ENCODE assay signal across 21 cellular contexts in genomic region chr3:50262778-50263177, GRCh38. TPM values are rescaled to one million over a fixed set of nuclear protein-coding genes. Genes with fewer than 3 reads are reported as not detected.
DNase-seq lines count a peak whose midpoint lies in the region; ATAC-seq and TF ChIP-seq lines count a peak whose summit lies in the region.
"Had no signal": no experiment of that assay in that cellular context is flagged by ENCODE, and none has a peak within 500 bp of the region (broad histone marks: within the 10 kb centered on the region; RNA-seq: fewer than 3 reads in every experiment).

No MANE protein-coding gene starts in this region.

- POLR2A ChIA-PET in PC-3 (lab: Charles Lee; ENCODE audit: unreplicated experiment): no interaction called here

- H3K27me3 Mint-ChIP-seq in GM23338 (ENCODE audit: insufficient read depth, low read depth, poor library complexity): peaks cover 27% of the 10 kb centered on the region

- no peaks in the 10 kb centered on the region for H3K27me3 ChIP-seq in GM23338 (ENCODE audit: insufficient read depth)
- H3K27me3 ChIP-seq in RWPE2 (ENCODE audit: insufficient read depth, poor library complexity, severe bottlenecking): no peaks in the 10 kb centered on the region
- H3K27me3 ChIP-seq in layer of hippocampus (ENCODE audit: control insufficient read depth, insufficient read depth, low read length): no peaks in the 10 kb centered on the region
- peaks cover 0 to 6% (median 0%) of the 10 kb centered on the region in 3 donors for H3K27me3 ChIP-seq in stomach
- no peaks in the 10 kb centered on the region for H3K27me3 ChIP-seq in PC-3 (ENCODE audit: low read length)

- H4K20me1 ChIP-seq in GM23338 (replicated peaks; ENCODE audit: insufficient read depth) (no peaks in the 10 kb centered on the region; the same call in 1 of the 2 replicates), PC-3 (ENCODE audit: low read length) (no peaks in the 10 kb centered on the region)

- H3F3A ChIP-seq in GM23338 (replicated peaks; ENCODE audit: low read depth): peaks cover 28% of the 10 kb centered on the region
- no peaks in the 10 kb centered on the region for H3F3A ChIP-seq in PC-3 (ENCODE audit: low read length, unreplicated experiment)

- H3K4me1 Mint-ChIP-seq in GM23338: peaks cover 52% of the 10 kb centered on the region

- H3K79me2 ChIP-seq in GM23338 (replicated peaks; ENCODE audit: insufficient read depth): no peaks in the 10 kb centered on the region
- H3K79me2 ChIP-seq in PC-3 (ENCODE audit: low read length): no peaks in the 10 kb centered on the region

- DNase-seq in GM23338 (ENCODE audit: low spot score) (no peak), RWPE2 (ENCODE audit: low spot score) (no peak), stomach (no peak), ACHN (no peak), PC-3 (no peak)
- DNase-seq: activated CD4-positive, alpha-beta T cell treated with anti-CD3 and anti-CD28 coated beads for 4 hours; activated naive CD4-positive, alpha-beta T cell; COR-L47; dermis blood vessel endothelial cell; erythroblast; naive thymus-derived CD4-positive, alpha-beta T cell; NCI-H1048; NCI-H2029; NK-92 treated with Interleukin-12 subunit alpha and Interleukin-12 subunit beta, amount 100 ng/mL, for 24 hours; RPMI8226; stimulated activated CD4-positive, alpha-beta T cell treated with anti-CD3 and anti-CD28 coated beads, Interleukin-15, amount 100 ng/mL, for 24 hours had no signal

- ATAC-seq in GM23338 (no peak), RWPE2 (ENCODE audit: low read depth) (no peak), GM19035 (IDR thresholded peaks at IDR 0.05; ENCODE audit: unreplicated experiment) (no peak), HG02885 (IDR thresholded peaks at IDR 0.05; ENCODE audit: poor library complexity, unreplicated experiment) (no peak), PC-3 (no peak)
- ATAC-seq: naive thymus-derived CD4-positive, alpha-beta T cell; stimulated activated memory B cell treated with anti-CD40 and anti-IgM and Interleukin-4, amounts not matched to agents 10 μg/mL and 1 μg/mL and 100 μg/mL, for 72 hours had no signal

- no peak overlapping the region for H3K27ac ChIP-seq in GM23338 (ENCODE audit: low read depth)
- H3K27ac ChIP-seq in RWPE2 (ENCODE audit: poor library complexity, severe bottlenecking): peak overlapping the region; percentile 93
- H3K27ac ChIP-seq in layer of hippocampus (ENCODE audit: low read depth, low read length): peak overlapping the region; percentile 100
- peak overlapping the region in 4 of 5 donors; percentile 17 to 98 (median 96) for H3K27ac ChIP-seq in stomach
- no peak overlapping the region for H3K27ac ChIP-seq in PC-3 (ENCODE audit: low read length)

- no peaks in the 10 kb centered on the region for H3K9me3 ChIP-seq in RWPE2 (ENCODE audit: severe bottlenecking)
- H3K9me3 ChIP-seq in stomach: no peaks in the 10 kb centered on the region
- H3K9me3 ChIP-seq in PC-3 (ENCODE audit: low read length): no peaks in the 10 kb centered on the region

- no peaks in the 10 kb centered on the region; the same call in 1 of the 2 replicates for H3K36me3 ChIP-seq in GM23338 (ENCODE audit: insufficient read depth)
- peaks cover 15% of the 10 kb centered on the region for H3K36me3 ChIP-seq in RWPE2 (ENCODE audit: low read depth)
- peaks cover 7 to 14% (median 11%) of the 10 kb centered on the region in 4 donors for H3K36me3 ChIP-seq in stomach
- H3K36me3 ChIP-seq in PC-3 (ENCODE audit: low read depth, low read length): no peaks in the 10 kb centered on the region; the same call in 1 of the 2 replicates

- TF ChIP-seq EP300 in stomach (IDR thresholded peaks at IDR 0.05): no peak

- no peak overlapping the region for H3K9ac ChIP-seq in PC-3 (ENCODE audit: low read length)

- TF ChIP-seq POLR2A in stomach (IDR thresholded peaks at IDR 0.05): no peak

- H2AFZ ChIP-seq in GM23338 (no peak overlapping the region), PC-3 (ENCODE audit: low read length) (no peak overlapping the region)

- H3K9me3 Mint-ChIP-seq in GM23338: no peaks in the 10 kb centered on the region
- H3K9me3 Mint-ChIP-seq: naive thymus-derived CD4-positive, alpha-beta T cell; stimulated activated memory B cell treated with anti-CD40 and anti-IgM and Interleukin-4, amounts not matched to agents 10 μg/mL and 1 μg/mL and 100 μg/mL, for 72 hours had no signal

- peaks cover 46% of the 10 kb centered on the region for H3K4me1 ChIP-seq in GM23338 (ENCODE audit: insufficient read depth)
- peaks cover 25% of the 10 kb centered on the region for H3K4me1 ChIP-seq in RWPE2 (ENCODE audit: insufficient read depth, poor library complexity, severe bottlenecking)
- H3K4me1 ChIP-seq in stomach: peaks cover 50 to 85% (median 66%) of the 10 kb centered on the region in 4 donors
- peaks cover 33% of the 10 kb centered on the region for H3K4me1 ChIP-seq in PC-3 (ENCODE audit: insufficient read depth, low read length)

- TF ChIP-seq CTCF in GM23338 (conservative IDR thresholded peaks at IDR 0.05; ENCODE audit: low read depth in 2 of 2) (no peak), RWPE2 (IDR thresholded peaks at IDR 0.05; ENCODE audit: poor library complexity, severe bottlenecking) (no peak), stomach (IDR thresholded peaks at IDR 0.05) (no peak), PC-3 (conservative IDR thresholded peaks at IDR 0.05; ENCODE audit: low read depth, low read length) (no peak)

- no TSS peak for BruUV-seq in PC-3 (replicated peaks; lab: Mats Ljungman, UMichigan)

- H3K36me3 Mint-ChIP-seq in GM23338 (ENCODE audit: low read depth): peaks cover 19% of the 10 kb centered on the region

- H3K27ac Mint-ChIP-seq in GM23338: peak overlapping the region; percentile 9; the same call in 1 of the 2 replicates
- H3K27ac Mint-ChIP-seq: naive thymus-derived CD4-positive, alpha-beta T cell; stimulated activated memory B cell treated with anti-CD40 and anti-IgM and Interleukin-4, amounts not matched to agents 10 μg/mL and 1 μg/mL and 100 μg/mL, for 72 hours had no signal

- H3K4me2 ChIP-seq in GM23338: no peak overlapping the region
- H3K4me2 ChIP-seq in PC-3 (ENCODE audit: low read length): no peak overlapping the region

- intact Hi-C loops in stomach (cut with DNase I; ENCODE audit: low total_unique reads) (no loop called here), PC-3 (cut with micrococcal nuclease) (no loop called here)

- in situ Hi-C loops in ACHN (cut with HindIII; ENCODE audit: low pct_ligation_motif_present, low pct_unique_long_range_greater_than_20kb, low sequenced_read_pairs): no loop called here

- H3K4me3 ChIP-seq in GM23338 (no peak overlapping the region), RWPE2 (ENCODE audit: severe bottlenecking) (no peak overlapping the region), stomach (no peak overlapping the region), PC-3 (ENCODE audit: low read length) (no peak overlapping the region)
- H3K4me3 ChIP-seq: lung had no signal

- CTCF ChIA-PET in PC-3 (lab: Charles Lee): no interaction called here

- H3K4me3 Mint-ChIP-seq in GM23338: no peak overlapping the region; the same call in 2 of the 3 replicates
- H3K4me3 Mint-ChIP-seq: naive thymus-derived CD4-positive, alpha-beta T cell; stimulated activated memory B cell treated with anti-CD40 and anti-IgM and Interleukin-4, amounts not matched to agents 10 μg/mL and 1 μg/mL and 100 μg/mL, for 72 hours had no signal

- 83 to 90% (median 85%) methylated on average over 7 of the region's 7 CpGs for WGBS in stomach, 5 donors

- H3K9me2 ChIP-seq in GM23338 (ENCODE audit: insufficient read depth): no peaks in the 10 kb centered on the region
- H3K9me2 ChIP-seq in PC-3 (replicated peaks; ENCODE audit: low read length): no peaks in the 10 kb centered on the region

TF ChIP-seq in GM23338, 12 proteins besides CTCF, POLR2A, EP300 and RAD21 (continues in another document):
- TF ChIP-seq CREB1 (CRISPR knock-in tag; IDR thresholded peaks at IDR 0.05; ENCODE audit: low read depth) (no peak), POLR2AphosphoS5 (IDR thresholded peaks at IDR 0.05; ENCODE audit: low read depth) (no peak), ZNF331 (CRISPR knock-in tag; IDR thresholded peaks at IDR 0.05; ENCODE audit: low read depth) (no peak), NANOG (IDR thresholded peaks at IDR 0.05; ENCODE audit: borderline replicate concordance) (no peak)

RNA-seq across cellular contexts. Expression of gene SEMA3B, which starts 6.2 kb away (rescaled TPM):
- total RNA-seq in GM23338 (2014; rRNA removed; shearing (Covaris generic)): 2.4 and 8.0 TPM in 2 replicates
- polyA plus RNA-seq in GM23338 (2016; fragmentation: Nextera tagmentation; extraction: Ambion mirVana): 3.0 and 3.3 TPM in 2 replicates
- 100 to 1,000 TPM in 4 of 5 donors, 10 to 100 TPM in 1; 53.6 to 310 (median 129) TPM for total RNA-seq in stomach
- 10 to 100 TPM; 40.1 to 79.9 (median 42.0) TPM for polyA plus RNA-seq in stomach
- total RNA-seq in PC-3 (2014; rRNA removed): 40.1 and 63.9 TPM in 2 replicates
- polyA plus RNA-seq: naive thymus-derived CD4-positive, alpha-beta T cell had no signal

RNA-seq across cellular contexts. Expression of gene LSMEM2, which starts 16.1 kb away (rescaled TPM):
- total RNA-seq in GM23338 (2014; rRNA removed; shearing (Covaris generic)): 0.59 and 1.5 TPM in 2 replicates
- polyA plus RNA-seq in GM23338 (2016; fragmentation: Nextera tagmentation; extraction: Ambion mirVana): 0.86 and 1.5 TPM in 2 replicates
- total RNA-seq in stomach: not detected
- polyA plus RNA-seq in stomach: under 1 TPM in 2 of 3 donors, not detected in 1; 0.31 to 0.58 TPM
- total RNA-seq in PC-3 (2014; rRNA removed): not detected in 2 replicates
- total RNA-seq: dermis blood vessel endothelial cell; naive thymus-derived CD4-positive, alpha-beta T cell had no signal

RNA-seq across cellular contexts. Expression of gene GNAI2, which starts 26.8 kb away (rescaled TPM):
- total RNA-seq in GM23338 (2014; rRNA removed; shearing (Covaris generic)): 132 and 153 TPM in 2 replicates
- polyA plus RNA-seq in GM23338 (2016; fragmentation: Nextera tagmentation; extraction: Ambion mirVana) (138 and 140 TPM in 2 replicates), stomach (10 to 100 TPM; 61.1 to 73.5 (median 68.3) TPM)
- total RNA-seq in stomach (100 to 1,000 TPM in 2 of 5 donors, 10 to 100 TPM in 3; 73.7 to 211 (median 98.5) TPM), PC-3 (2014; rRNA removed) (221 and 254 TPM in 2 replicates)

RNA-seq across cellular contexts. Expression of gene IFRD2, which starts 29.5 kb away (rescaled TPM):
- total RNA-seq in GM23338 (2014; rRNA removed; shearing (Covaris generic)): 91.5 and 92.4 TPM in 2 replicates
- 80.8 and 89.7 TPM in 2 replicates for polyA plus RNA-seq in GM23338 (2016; fragmentation: Nextera tagmentation; extraction: Ambion mirVana)
- 100 to 1,000 TPM in 3 of 5 donors, 10 to 100 TPM in 2; 69.9 to 254 (median 193) TPM for total RNA-seq in stomach
- 100 to 1,000 TPM in 2 of 3 donors, 10 to 100 TPM in 1; 98.1 to 118 (median 108) TPM for polyA plus RNA-seq in stomach
- 223 and 300 TPM in 2 replicates for total RNA-seq in PC-3 (2014; rRNA removed)

RNA-seq across cellular contexts. Expression of gene HYAL3, which starts 36.4 kb away (rescaled TPM):
- total RNA-seq in GM23338 (2014; rRNA removed; shearing (Covaris generic)): 2.5 and 7.1 TPM in 2 replicates
- polyA plus RNA-seq in GM23338 (2016; fragmentation: Nextera tagmentation; extraction: Ambion mirVana) (2.4 and 3.7 TPM in 2 replicates), stomach (1 to 10 TPM; 5.0 to 7.9 (median 7.7) TPM)
- total RNA-seq in stomach (1 to 10 TPM in 3 of 5 donors, not detected in 2; 1.3 to 3.9 (median 1.3) TPM), PC-3 (2014; rRNA removed) (13.2 and 20.8 TPM in 2 replicates)

Comparison
In these comparisons a context has a peak if more than half of its experiments do, and no peak if none do; other contexts are left out.
1. H3K27ac ChIP-seq: peak in RWPE2 (single experiment), layer of hippocampus (single experiment) and stomach (4 of 5); none in GM23338 (single experiment) and PC-3 (single experiment).